Comparison of ENCODE assay signal across 9 cellular contexts in genomic region chr15:74307827-74308642, GRCh38. TPM values are rescaled to one million over a fixed set of nuclear protein-coding genes. Genes with fewer than 3 reads are reported as not detected.
DNase-seq lines count a peak whose midpoint lies in the region; ATAC-seq and TF ChIP-seq lines count a peak whose summit lies in the region.
"Had no signal": no experiment of that assay in that cellular context is flagged by ENCODE, and none has a peak within 500 bp of the region (broad histone marks: within the 10 kb centered on the region; RNA-seq: fewer than 3 reads in every experiment).

No MANE protein-coding gene starts in this region.

- intact Hi-C loops in right cardiac atrium (cut with DNase I) = loop anchor here in 3 of 4 donors (2.0 to 5.0 kb wide), 2 partner anchors 181 kb away; no protein-coding TSS in a partner anchor

- TF ChIP-seq CTCF in HEK293 (tag by site-specific recombination; IDR thresholded peaks at IDR 0.05) = peak; percentile 55

- DNase-seq in COLO829 (ENCODE audit: low spot score) (peak; percentile 48), NCI-H69 (lab: John Stamatoyannopoulos, UW) (peak; percentile 94), amniotic stem cell (lab: John Stamatoyannopoulos, UW) (peak; percentile 52), right cardiac atrium (peak; percentile 51 to 79 (median 75)), skeletal muscle cell (ENCODE audit: low read depth) (peak; percentile 21)

- no peaks in the 10 kb centered on the region for H3K36me3 ChIP-seq in HEK293 (ENCODE audit: control insufficient read depth in 2 of 2, insufficient read depth in 1 of 2, low read length in 2 of 2)

- peaks cover 10% of the 10 kb centered on the region for H3K4me1 ChIP-seq in HEK293 (ENCODE audit: control insufficient read depth, insufficient read depth, low read length)
- no peaks in the 10 kb centered on the region for H3K4me1 ChIP-seq in right cardiac atrium (ENCODE audit: control insufficient read depth, insufficient read depth, low read length)

- POLR2A ChIA-PET in HEK293 (lab: Yijun Ruan, JAX) = interaction anchor here (0.7 to 1.3 kb wide), 2 partner anchors 179 to 180 kb away, joined by 3 read pairs; no protein-coding TSS in a partner anchor

- CTCF ChIA-PET in HEK293 (lab: Yijun Ruan, JAX) = interaction anchor here (0.6 to 8.5 kb wide), 74 partner anchors 8 to 1017 kb away, joined by 3 to 253 read pairs (median 5); partner anchors contain the start of genes ISLR, ISLR2 and STRA6

- WGBS in right cardiac atrium = 7% methylated on average over 18 of the region's 18 CpGs

- no peaks in the 10 kb centered on the region for H3K27me3 ChIP-seq in right cardiac atrium (ENCODE audit: control insufficient read depth, insufficient read depth)

- H3K27ac ChIP-seq in HEK293 (ENCODE audit: extremely low read depth, low read depth, low read length) (no peak overlapping the region), right cardiac atrium (ENCODE audit: low read length) (no peak overlapping the region)

- H3K9me3 ChIP-seq in HEK293 (ENCODE audit: control insufficient read depth, insufficient read depth, low read depth, low read length) (no peaks in the 10 kb centered on the region), right cardiac atrium (ENCODE audit: control insufficient read depth, low read length) (no peaks in the 10 kb centered on the region)

- H3K4me3 ChIP-seq in HEK293 (ENCODE audit: low read depth, low read length) = no peak overlapping the region
- no peak overlapping the region for H3K4me3 ChIP-seq in right cardiac atrium (ENCODE audit: low read length)
- no peak overlapping the region for H3K4me3 ChIP-seq in skeletal muscle cell (ENCODE audit: low read depth, low read length)

- peak; percentile 84 to 89 for ATAC-seq in right cardiac atrium
- no peak for ATAC-seq in GM18520 (IDR thresholded peaks at IDR 0.05; ENCODE audit: unreplicated experiment)
- no peak for ATAC-seq in HG03520 (IDR thresholded peaks at IDR 0.05; ENCODE audit: unreplicated experiment)

TF ChIP-seq in HEK293, 187 proteins besides CTCF, POLR2A, EP300 and RAD21:
- TF ChIP-seq KLF16 (tag by site-specific recombination; IDR thresholded peaks at IDR 0.05) (0 out of 2 replicates have a peak, but pooled peaks have one; percentile 28), ZNF19 (tag by site-specific recombination; IDR thresholded peaks at IDR 0.05; ENCODE audit: low read depth) (no peak), ZNF600 (tag by site-specific recombination; IDR thresholded peaks at IDR 0.05) (peak; percentile 24; the same call in 1 of the 2 replicates), ZNF837 (tag by site-specific recombination; IDR thresholded peaks at IDR 0.05) (no peak), ZNF624 (tag by site-specific recombination; IDR thresholded peaks at IDR 0.05) (no peak), ZNF654 (tag by site-specific recombination; IDR thresholded peaks at IDR 0.05; ENCODE audit: low read depth) (peak; percentile 67), ZNF138 (tag by site-specific recombination; IDR thresholded peaks at IDR 0.05; ENCODE audit: borderline replicate concordance) (no peak), AEBP2 (tag by site-specific recombination; IDR thresholded peaks at IDR 0.05; ENCODE audit: borderline replicate concordance) (no peak), ZNF664 (tag by site-specific recombination; IDR thresholded peaks at IDR 0.05) (no peak), ZNF184 (tag by site-specific recombination; IDR thresholded peaks at IDR 0.05) (no peak), ZSCAN4 (tag by site-specific recombination; IDR thresholded peaks at IDR 0.05) (no peak), ZNF211 (tag by site-specific recombination; IDR thresholded peaks at IDR 0.05; ENCODE audit: low read depth) (no peak), ELK4 (IDR thresholded peaks at IDR 0.05; ENCODE audit: borderline replicate concordance, low read depth, low read length) (no peak), ZNF791 (tag by site-specific recombination; IDR thresholded peaks at IDR 0.05) (no peak), ZEB2 (tag by site-specific recombination; IDR thresholded peaks at IDR 0.05) (peak; percentile 28; the same call in 1 of the 2 replicates), ZNF701 (tag by site-specific recombination; IDR thresholded peaks at IDR 0.05) (no peak), KLF1 (tag by site-specific recombination; IDR thresholded peaks at IDR 0.05) (peak; percentile 72), SETDB1 (IDR thresholded peaks at IDR 0.05; ENCODE audit: insufficient read length, low read length) (no peak), ZNF10 (tag by site-specific recombination; IDR thresholded peaks at IDR 0.05) (no peak), ZNF335 (tag by site-specific recombination; conservative IDR thresholded peaks at IDR 0.05) (no peak), PATZ1 (tag by site-specific recombination; IDR thresholded peaks at IDR 0.05) (peak; percentile 41)

RNA-seq across cellular contexts. Expression of gene CYP11A1, which starts 59.4 kb away (rescaled TPM):
- total RNA-seq in right cardiac atrium = 1 to 10 TPM; 1.1 to 1.7 (median 1.3) TPM
- 0.66 TPM for polyA plus RNA-seq in right cardiac atrium
- polyA plus RNA-seq: IgD-negative memory B cell had no signal

Comparison
In these comparisons a context has a peak if more than half of its experiments do, and no peak if none do; other contexts are left out.
1. DNase-seq: peak in every context shown above with its lines; median percentile 94 in NCI-H69; 75 in right cardiac atrium; 52 in amniotic stem cell; 48 in COLO829; 21 in skeletal muscle cell.
2. ATAC-seq: peak in right cardiac atrium (2 of 2); none in GM18520 (single experiment) and HG03520 (single experiment).